1 cellular context compared by ENCODE assay signal in genomic region chr14:96254696-96255095, GRCh38.
TF ChIP-seq lines count a peak whose summit lies in the region.

No MANE protein-coding gene starts in this region.

TF ChIP-seq in SK-N-SH treated with all-trans-retinoic acid at 6 μM for 48 hours, 23 proteins besides CTCF, POLR2A, EP300 and RAD21 (continued from another document):
- no peak for TF ChIP-seq CSDC2 (CRISPR knock-in tag; IDR thresholded peaks at IDR 0.05)
- no peak for TF ChIP-seq ZFP3 (CRISPR knock-in tag; IDR thresholded peaks at IDR 0.05)
- no peak for TF ChIP-seq POU6F1 (CRISPR knock-in tag; IDR thresholded peaks at IDR 0.05; ENCODE audit: borderline replicate concordance, low read depth)
- no peak for TF ChIP-seq PPARA (CRISPR knock-in tag; IDR thresholded peaks at IDR 0.05; ENCODE audit: borderline replicate concordance)
- TF ChIP-seq ZNF8 (CRISPR knock-in tag; IDR thresholded peaks at IDR 0.05): no peak
- TF ChIP-seq OSR1 (CRISPR knock-in tag; IDR thresholded peaks at IDR 0.05): no peak
- no peak for TF ChIP-seq ARNTL (CRISPR knock-in tag; IDR thresholded peaks at IDR 0.05; ENCODE audit: borderline replicate concordance, low read depth)
- no peak for TF ChIP-seq RARB (CRISPR knock-in tag; IDR thresholded peaks at IDR 0.05)
- no peak for TF ChIP-seq GLIS3 (CRISPR knock-in tag; IDR thresholded peaks at IDR 0.05)
- no peak for TF ChIP-seq TSHZ2 (CRISPR knock-in tag; IDR thresholded peaks at IDR 0.05)
